ENCODE assay signal across 18 cellular contexts in the genomic region with DNA sequence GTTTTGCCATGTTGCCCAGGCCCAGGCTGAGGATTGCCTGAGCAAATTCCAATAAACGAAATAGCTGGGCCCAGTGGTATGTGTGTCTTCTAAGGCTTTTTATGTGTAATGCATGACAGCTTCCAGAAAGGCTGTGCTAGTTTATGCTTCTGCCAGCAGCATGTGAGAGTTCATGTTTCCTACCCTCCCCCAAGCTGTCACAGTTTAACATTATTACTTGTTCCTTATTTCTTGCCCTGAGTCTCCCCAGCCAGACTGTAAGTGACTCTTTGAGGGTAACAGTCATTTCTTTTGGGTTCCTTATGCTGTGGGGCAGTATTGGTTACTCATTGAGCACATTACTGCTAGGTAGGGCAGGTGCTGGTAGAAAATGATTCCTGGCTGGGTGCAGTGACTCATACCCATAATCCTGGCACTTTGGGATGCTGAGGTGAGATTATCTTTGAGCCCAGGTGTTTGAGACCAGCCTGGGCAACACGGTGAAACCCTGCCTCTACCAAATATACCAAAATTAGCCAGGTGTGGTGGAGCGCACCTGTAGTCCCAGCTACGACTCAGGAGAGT. TPM values are rescaled to one million over a fixed set of nuclear protein-coding genes. Genes with fewer than 3 reads are reported as not detected.
DNase-seq lines count a peak whose midpoint lies in the region; ATAC-seq, FAIRE-seq and TF ChIP-seq lines count a peak whose summit lies in the region.
"Had no signal": no experiment of that assay in that cellular context is flagged by ENCODE, and none has a peak within 500 bp of the region (broad histone marks: within the 10 kb centered on the region; RNA-seq: fewer than 3 reads in every experiment).

No MANE protein-coding gene starts in this region.

- CTCF ChIA-PET in activated naive CD4-positive, alpha-beta T cell treated with anti-CD3 and anti-CD28 coated beads, Interleukin-2, amount 10 ng/mL, durations not matched to agents 7 days and 5 days (lab: Charles Lee): no interaction called here
- CTCF ChIA-PET in activated naive CD4-positive, alpha-beta T cell treated with anti-CD3 and anti-CD28 coated beads for 36 hours (lab: Charles Lee): no interaction called here

- intact Hi-C loops in activated naive CD4-positive, alpha-beta T cell treated with anti-CD3 and anti-CD28 coated beads for 36 hours (cut with micrococcal nuclease): no loop called here
- intact Hi-C loops in heart left ventricle (cut with DNase I): no loop called here

- H3K36me3 Mint-ChIP-seq in activated naive CD4-positive, alpha-beta T cell treated with anti-CD3 and anti-CD28 coated beads, Interleukin-2, amount 10 ng/mL, durations not matched to agents 7 days and 5 days: peaks cover 57% of the 10 kb centered on the region
- H3K36me3 Mint-ChIP-seq in activated naive CD4-positive, alpha-beta T cell treated with anti-CD3 and anti-CD28 coated beads for 36 hours (ENCODE audit: low read depth): peaks cover 30% of the 10 kb centered on the region

- H3K9ac ChIP-seq in skeletal muscle tissue (ENCODE audit: low read depth in 1 of 3, low read length in 3 of 3): no peak overlapping the region

- 92 to 95% (median 94%) methylated on average over 4 of the region's 4 CpGs for WGBS in heart left ventricle, 4 donors

- ATAC-seq in heart left ventricle: no peak
- ATAC-seq: GM23338, HepG2 had no signal

- H3K4me3 Mint-ChIP-seq in activated naive CD4-positive, alpha-beta T cell treated with anti-CD3 and anti-CD28 coated beads, Interleukin-2, amount 10 ng/mL, durations not matched to agents 7 days and 5 days: no peak overlapping the region
- no peak overlapping the region for H3K4me3 Mint-ChIP-seq in activated naive CD4-positive, alpha-beta T cell treated with anti-CD3 and anti-CD28 coated beads for 36 hours
- H3K4me3 Mint-ChIP-seq: GM23338 had no signal

- H3K27ac ChIP-seq in skeletal muscle tissue (ENCODE audit: low read depth, low read length): peak overlapping the region; percentile 28
- H3K27ac ChIP-seq in heart left ventricle: no peak overlapping the region

- H3K9me3 ChIP-seq in skeletal muscle tissue (ENCODE audit: control insufficient read depth in 3 of 3, low read length in 3 of 3): no peaks in the 10 kb centered on the region
- no peaks in the 10 kb centered on the region for H3K9me3 ChIP-seq in heart left ventricle

- DNase-seq in activated naive CD4-positive, alpha-beta T cell treated with anti-CD3 and anti-CD28 coated beads, Interleukin-2, amount 10 ng/mL, durations not matched to agents 7 days and 5 days: no peak
- DNase-seq in activated naive CD4-positive, alpha-beta T cell treated with anti-CD3 and anti-CD28 coated beads for 36 hours: no peak
- DNase-seq in bronchial epithelial cell (ENCODE audit: low read depth) (peak; percentile 56), left kidney (ENCODE audit: low read depth, low spot score) (peak; percentile 88), heart left ventricle (no peak), AML-193 (lab: John Stamatoyannopoulos, UW) (no peak)
- no peak for DNase-seq in effector CD4-positive, alpha-beta T cell
- DNase-seq: C1 segment of cervical spinal cord, DMS 273 treated with DMSO at 0.1 percent for 48 hours, MM.1S, NCI-H1930, NCI-H2171, NCI-H446 treated with DMSO at 0.1 percent for 48 hours, OCI-M1 had no signal

- peak; percentile 70 for FAIRE-seq in bronchial epithelial cell (lab: Jason Lieb, UNC)
- FAIRE-seq: A204.1, HepG2 had no signal

- H3K27me3 Mint-ChIP-seq in activated naive CD4-positive, alpha-beta T cell treated with anti-CD3 and anti-CD28 coated beads, Interleukin-2, amount 10 ng/mL, durations not matched to agents 7 days and 5 days: no peaks in the 10 kb centered on the region
- H3K27me3 Mint-ChIP-seq in activated naive CD4-positive, alpha-beta T cell treated with anti-CD3 and anti-CD28 coated beads for 36 hours (ENCODE audit: low read depth): no peaks in the 10 kb centered on the region

- no peak for TF ChIP-seq POLR2A in heart left ventricle (IDR thresholded peaks at IDR 0.05)

- H3K9me3 Mint-ChIP-seq in activated naive CD4-positive, alpha-beta T cell treated with anti-CD3 and anti-CD28 coated beads, Interleukin-2, amount 10 ng/mL, durations not matched to agents 7 days and 5 days: no peaks in the 10 kb centered on the region
- H3K9me3 Mint-ChIP-seq in activated naive CD4-positive, alpha-beta T cell treated with anti-CD3 and anti-CD28 coated beads for 36 hours: no peaks in the 10 kb centered on the region
- H3K9me3 Mint-ChIP-seq: GM23338 had no signal

- peaks cover 16% of the 10 kb centered on the region for H3K36me3 ChIP-seq in bronchial epithelial cell (ENCODE audit: control insufficient read depth, insufficient read depth, low read length)
- peaks cover 55 to 64% (median 59%) of the 10 kb centered on the region in 3 donors for H3K36me3 ChIP-seq in skeletal muscle tissue (ENCODE audit: control insufficient read depth in 3 of 3, insufficient read depth in 3 of 3, low read length in 3 of 3)
- H3K36me3 ChIP-seq in heart left ventricle: peaks cover 0 to 100% (median 95%) of the 10 kb centered on the region in 9 donors

- no peaks in the 10 kb centered on the region for H3K4me1 Mint-ChIP-seq in activated naive CD4-positive, alpha-beta T cell treated with anti-CD3 and anti-CD28 coated beads, Interleukin-2, amount 10 ng/mL, durations not matched to agents 7 days and 5 days
- no peaks in the 10 kb centered on the region for H3K4me1 Mint-ChIP-seq in activated naive CD4-positive, alpha-beta T cell treated with anti-CD3 and anti-CD28 coated beads for 36 hours (ENCODE audit: low read depth)
- H3K4me1 Mint-ChIP-seq: GM23338 had no signal

- no peak for TF ChIP-seq CTCF in bronchial epithelial cell (IDR thresholded peaks at IDR 0.05; ENCODE audit: insufficient read depth, low read length, severe bottlenecking)
- TF ChIP-seq CTCF in heart left ventricle (IDR thresholded peaks at IDR 0.05): no peak

- H3K4me3 ChIP-seq in bronchial epithelial cell (ENCODE audit: low read depth, low read length) (no peak overlapping the region), skeletal muscle tissue (ENCODE audit: low read length in 3 of 3) (no peak overlapping the region), heart left ventricle (no peak overlapping the region)
- H3K4me3 ChIP-seq: GM23338 had no signal

- H3K4me1 ChIP-seq in skeletal muscle tissue (ENCODE audit: control insufficient read depth in 3 of 3, insufficient read depth in 3 of 3, low read length in 3 of 3): peaks cover 4 to 9% (median 6%) of the 10 kb centered on the region in 3 donors
- no peaks in the 10 kb centered on the region for H3K4me1 ChIP-seq in heart left ventricle

- H3K27ac Mint-ChIP-seq in activated naive CD4-positive, alpha-beta T cell treated with anti-CD3 and anti-CD28 coated beads, Interleukin-2, amount 10 ng/mL, durations not matched to agents 7 days and 5 days: peak overlapping the region; percentile 62
- H3K27ac Mint-ChIP-seq in activated naive CD4-positive, alpha-beta T cell treated with anti-CD3 and anti-CD28 coated beads for 36 hours: no peak overlapping the region
- H3K27ac Mint-ChIP-seq: GM23338 had no signal

- H3K27me3 ChIP-seq in bronchial epithelial cell (ENCODE audit: control insufficient read depth, insufficient read depth, low read length) (no peaks in the 10 kb centered on the region), skeletal muscle tissue (ENCODE audit: control insufficient read depth in 3 of 3, insufficient read depth in 3 of 3, low read length in 3 of 3) (no peaks in the 10 kb centered on the region), heart left ventricle (no peaks in the 10 kb centered on the region)

RNA-seq across cellular contexts. Expression of a gene that starts 13.6 kb away (rescaled TPM):
- total RNA-seq in activated naive CD4-positive, alpha-beta T cell treated with anti-CD3 and anti-CD28 coated beads for 36 hours: 1 to 10 TPM; 8.3 to 9.1 TPM
- total RNA-seq in bronchial epithelial cell: 6.3 and 8.2 TPM in 2 replicates
- 6.3 TPM for total RNA-seq in skeletal muscle tissue
- 1 to 10 TPM; 3.4 to 6.7 (median 6.4) TPM for total RNA-seq in heart left ventricle
- polyA plus RNA-seq in heart left ventricle: 1 to 10 TPM; 3.3 to 3.5 TPM

RNA-seq across cellular contexts. Expression of a gene that starts 29.9 kb away (rescaled TPM):
- total RNA-seq in activated naive CD4-positive, alpha-beta T cell treated with anti-CD3 and anti-CD28 coated beads for 36 hours: 1 to 10 TPM; 3.1 to 3.4 TPM
- total RNA-seq in bronchial epithelial cell (16.3 and 22.1 TPM in 2 replicates), skeletal muscle tissue (0.52 TPM), heart left ventricle (1 to 10 TPM in 7 of 9 donors, under 1 TPM in 2; 0.35 to 3.7 (median 1.9) TPM)
- 1 to 10 TPM in 1 of 2 donors, under 1 TPM in 1; 0.72 to 1.1 TPM for polyA plus RNA-seq in heart left ventricle

RNA-seq across cellular contexts. Expression of a gene that starts 37.3 kb away (rescaled TPM):
- total RNA-seq in activated naive CD4-positive, alpha-beta T cell treated with anti-CD3 and anti-CD28 coated beads for 36 hours: not detected
- not detected in 2 replicates for total RNA-seq in bronchial epithelial cell
- total RNA-seq in skeletal muscle tissue: not detected
- under 1 TPM in 1 of 9 donors, not detected in 8; 0.16 TPM for total RNA-seq in heart left ventricle
- polyA plus RNA-seq in heart left ventricle: not detected
- total RNA-seq: GM23338, HepG2 had no signal
- polyA plus RNA-seq: GM23338, HepG2 had no signal

Comparison
In these comparisons a context has a peak if more than half of its experiments do, and no peak if none do; other contexts are left out.
1. DNase-seq: peak in bronchial epithelial cell (single experiment) and left kidney (single experiment); none in activated naive CD4-positive, alpha-beta T cell treated with anti-CD3 and anti-CD28 coated beads, Interleukin-2, amount 10 ng/mL, durations not matched to agents 7 days and 5 days (single experiment), activated naive CD4-positive, alpha-beta T cell treated with anti-CD3 and anti-CD28 coated beads for 36 hours (single experiment), heart left ventricle (0 of 5), AML-193 (0 of 2) and effector CD4-positive, alpha-beta T cell (single experiment).